Comparison of ENCODE assay signal across 8 cellular contexts in the genomic region with DNA sequence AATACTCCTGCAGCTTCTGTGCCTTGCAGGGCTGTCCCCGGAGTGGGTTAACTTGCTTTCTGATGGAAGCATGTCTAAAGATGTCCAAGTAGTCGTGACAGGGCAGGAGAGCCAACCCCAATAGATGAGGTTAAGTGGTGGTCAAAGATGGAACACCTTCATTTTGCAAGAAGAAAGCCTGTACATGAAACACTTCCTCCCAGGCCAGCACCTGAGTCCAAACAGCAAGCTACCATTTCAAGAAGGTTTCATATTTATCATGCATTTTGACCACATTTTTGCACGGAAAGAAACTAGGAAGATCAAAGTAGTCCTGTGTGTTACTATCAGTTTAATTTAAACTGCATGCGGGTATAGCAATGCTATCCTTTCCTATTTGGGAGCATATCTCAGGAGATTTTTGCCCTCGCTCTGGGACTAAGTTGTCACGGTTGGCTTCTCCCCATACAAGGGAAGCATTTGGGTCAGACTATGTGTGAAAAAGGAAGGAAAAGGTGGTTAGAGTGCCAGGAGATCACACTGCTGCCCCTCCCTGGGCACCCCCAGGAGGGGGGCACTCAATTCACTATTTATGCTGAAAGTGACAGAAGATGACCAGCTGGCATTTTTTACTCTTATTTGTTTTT.
DNase-seq lines count a peak whose midpoint lies in the region; ATAC-seq lines count a peak whose summit lies in the region.

No MANE protein-coding gene starts in this region.

- no peaks in the 10 kb centered on the region for H3K9me3 Mint-ChIP-seq in activated T-cell treated with anti-CD3 and anti-CD28 coated beads, Interleukin-2, amount 50 U/mL, for 4 hours

- no peaks in the 10 kb centered on the region for H3K36me3 ChIP-seq in skeletal muscle tissue (ENCODE audit: control insufficient read depth in 3 of 3, insufficient read depth in 3 of 3, low read length in 3 of 3)

- ATAC-seq in activated T-cell treated with anti-CD3 and anti-CD28 coated beads, Interleukin-2, amount 50 U/mL, for 4 hours: peak in 1 of 2 donors; percentile 19
- ATAC-seq in HG03095 (IDR thresholded peaks at IDR 0.05; ENCODE audit: unreplicated experiment): peak; percentile 46

- no peaks in the 10 kb centered on the region for H3K27me3 ChIP-seq in skeletal muscle tissue (ENCODE audit: control insufficient read depth in 3 of 3, insufficient read depth in 3 of 3, low read length in 3 of 3)

- H3K4me3 ChIP-seq in skeletal muscle tissue (ENCODE audit: low read length in 3 of 3): peak overlapping the region; percentile 47 to 68 (median 56)

- no peaks in the 10 kb centered on the region for H3K9me3 ChIP-seq in skeletal muscle tissue (ENCODE audit: control insufficient read depth in 3 of 3, low read length in 3 of 3)

- no peak for DNase-seq in activated T-cell treated with anti-CD3 and anti-CD28 coated beads, Interleukin-2, amount 50 U/mL, for 4 hours
- no peak for DNase-seq in activated T-cell treated with anti-CD3 and anti-CD28 coated beads, Interleukin-2, amount 50 U/mL, for 1 hour
- peak; percentile 80 for DNase-seq in cerebellar cortex (ENCODE audit: low spot score)
- no peak for DNase-seq in DMS53 treated with DMSO at 0.1 percent for 48 hours (lab: John Stamatoyannopoulos, UW; ENCODE audit: unreplicated experiment)
- no peak for DNase-seq in NCI-H345 treated with DMSO at 0.1 percent for 48 hours (lab: John Stamatoyannopoulos, UW; ENCODE audit: unreplicated experiment)
- DNase-seq in AG08396 (ENCODE audit: low spot score): no peak

- peak overlapping the region in 2 of 3 donors; percentile 45 to 54 for H3K9ac ChIP-seq in skeletal muscle tissue (ENCODE audit: low read depth in 1 of 3, low read length in 3 of 3)

- peaks cover 22% of the 10 kb centered on the region for H3K4me1 Mint-ChIP-seq in activated T-cell treated with anti-CD3 and anti-CD28 coated beads, Interleukin-2, amount 50 U/mL, for 4 hours (ENCODE audit: low read depth)

- H3K4me1 ChIP-seq in skeletal muscle tissue (ENCODE audit: control insufficient read depth in 3 of 3, insufficient read depth in 3 of 3, low read length in 3 of 3): peaks cover 13 to 24% (median 24%) of the 10 kb centered on the region in 3 donors

- no peaks in the 10 kb centered on the region for H3K27me3 Mint-ChIP-seq in activated T-cell treated with anti-CD3 and anti-CD28 coated beads, Interleukin-2, amount 50 U/mL, for 4 hours (ENCODE audit: low read depth)

- H3K4me3 Mint-ChIP-seq in activated T-cell treated with anti-CD3 and anti-CD28 coated beads, Interleukin-2, amount 50 U/mL, for 4 hours: peak overlapping the region; percentile 47

- H3K36me3 Mint-ChIP-seq in activated T-cell treated with anti-CD3 and anti-CD28 coated beads, Interleukin-2, amount 50 U/mL, for 4 hours (ENCODE audit: insufficient read depth): no peaks in the 10 kb centered on the region

- no peak overlapping the region for H3K27ac ChIP-seq in skeletal muscle tissue (ENCODE audit: low read depth, low read length)
